Comparison of ENCODE assay signal across 22 cellular contexts in genomic region chr1:147384805-147385204, GRCh38.
DNase-seq lines count a peak whose midpoint lies in the region; ATAC-seq, FAIRE-seq and TF ChIP-seq lines count a peak whose summit lies in the region.
"Had no signal": no experiment of that assay in that cellular context is flagged by ENCODE, and none has a peak within 500 bp of the region (broad histone marks: within the 10 kb centered on the region; RNA-seq: fewer than 3 reads in every experiment).

No MANE protein-coding gene starts in this region.

- no peaks in the 10 kb centered on the region for H3K9me3 ChIP-seq in kidney (ENCODE audit: control insufficient read depth in 1 of 2, low read length in 2 of 2)
- H3K9me3 ChIP-seq: BLaER1, Caco-2 had no signal

- H3K36me3 Mint-ChIP-seq in activated CD4-positive, alpha-beta T cell treated with anti-CD3 and anti-CD28 coated beads for 36 hours (ENCODE audit: low read depth), result no peaks in the 10 kb centered on the region
- no peaks in the 10 kb centered on the region for H3K36me3 Mint-ChIP-seq in neural crest cell (ENCODE audit: low read depth)
- H3K36me3 Mint-ChIP-seq: CD4-positive, CD25-positive, alpha-beta regulatory T cell; CD8-positive, alpha-beta T cell had no signal

- TF ChIP-seq CTCF in neural crest cell (conservative IDR thresholded peaks at IDR 0.05) (no peak), kidney (IDR thresholded peaks at IDR 0.05; ENCODE audit: borderline replicate concordance, extremely low read depth, insufficient read depth) (no peak)

- no peak overlapping the region for H3K4me3 ChIP-seq in kidney (ENCODE audit: low read length in 2 of 2)
- H3K4me3 ChIP-seq: BLaER1, GM23248 had no signal

- H3K9me3 Mint-ChIP-seq in activated CD4-positive, alpha-beta T cell treated with anti-CD3 and anti-CD28 coated beads for 36 hours (ENCODE audit: low read depth), result no peaks in the 10 kb centered on the region
- H3K9me3 Mint-ChIP-seq in stimulated activated naive CD8-positive, alpha-beta T cell treated with anti-CD3 and anti-CD28 coated beads, Interleukin-15, amount 100 ng/mL, for 72 hours, result no peaks in the 10 kb centered on the region
- no peaks in the 10 kb centered on the region for H3K9me3 Mint-ChIP-seq in neural crest cell
- H3K9me3 Mint-ChIP-seq: CD4-positive, CD25-positive, alpha-beta regulatory T cell; CD8-positive, alpha-beta T cell; H9 had no signal

- no peak for DNase-seq in activated CD4-positive, alpha-beta T cell treated with anti-CD3 and anti-CD28 coated beads for 36 hours
- DNase-seq in activated CD4-positive, alpha-beta T cell treated with anti-CD3 and anti-CD28 coated beads, Interleukin-2, amount 50 U/mL, for 4 hours, result no peak
- no peak for DNase-seq in stimulated activated naive CD8-positive, alpha-beta T cell treated with anti-CD3 and anti-CD28 coated beads, Interleukin-15, amount 100 ng/mL, for 72 hours
- DNase-seq in stimulated activated naive CD8-positive, alpha-beta T cell treated with anti-CD3 and anti-CD28 coated beads, Interleukin-15, Interleukin-2, amounts not matched to agents 100 U/mL and 50 U/mL, for 24 hours, result no peak
- DNase-seq in neural crest cell (ENCODE audit: low read depth, low spot score), result no peak
- no peak for DNase-seq in kidney
- DNase-seq: Caco-2; CD4-positive, CD25-positive, alpha-beta regulatory T cell; CD8-positive, alpha-beta T cell; DMS153; DND-41; GM23248; H9 had no signal

- H3K36me3 ChIP-seq in kidney (ENCODE audit: control insufficient read depth in 1 of 2, insufficient read depth in 2 of 2, low read length in 2 of 2), result no peaks in the 10 kb centered on the region
- H3K36me3 ChIP-seq: BLaER1 had no signal

- H3K27ac Mint-ChIP-seq in activated CD4-positive, alpha-beta T cell treated with anti-CD3 and anti-CD28 coated beads for 36 hours, result no peak overlapping the region
- no peak overlapping the region for H3K27ac Mint-ChIP-seq in stimulated activated naive CD8-positive, alpha-beta T cell treated with anti-CD3 and anti-CD28 coated beads, Interleukin-15, amount 100 ng/mL, for 72 hours
- peak overlapping the region; percentile 47 for H3K27ac Mint-ChIP-seq in neural crest cell (ENCODE audit: unreplicated experiment)
- H3K27ac Mint-ChIP-seq: B cell; CD4-positive, CD25-positive, alpha-beta regulatory T cell; CD8-positive, alpha-beta T cell; H9 had no signal

- H3K27me3 Mint-ChIP-seq in activated CD4-positive, alpha-beta T cell treated with anti-CD3 and anti-CD28 coated beads for 36 hours, result peaks cover 3% of the 10 kb centered on the region
- peaks cover 23% of the 10 kb centered on the region for H3K27me3 Mint-ChIP-seq in stimulated activated naive CD8-positive, alpha-beta T cell treated with anti-CD3 and anti-CD28 coated beads, Interleukin-15, amount 100 ng/mL, for 72 hours
- no peaks in the 10 kb centered on the region for H3K27me3 Mint-ChIP-seq in neural crest cell (ENCODE audit: low read depth)

- no peaks in the 10 kb centered on the region for H3K4me1 ChIP-seq in kidney (ENCODE audit: control insufficient read depth in 1 of 2, insufficient read depth in 1 of 2, low read depth in 1 of 2, low read length in 2 of 2)
- H3K4me1 ChIP-seq: BLaER1, Caco-2 had no signal

- H3K9ac ChIP-seq in kidney (ENCODE audit: low read length in 2 of 2), result no peak overlapping the region
- H3K9ac ChIP-seq: BLaER1, GM23248 had no signal

- H3K4me3 Mint-ChIP-seq in activated CD4-positive, alpha-beta T cell treated with anti-CD3 and anti-CD28 coated beads for 36 hours, result no peak overlapping the region
- H3K4me3 Mint-ChIP-seq in stimulated activated naive CD8-positive, alpha-beta T cell treated with anti-CD3 and anti-CD28 coated beads, Interleukin-15, amount 100 ng/mL, for 72 hours, result no peak overlapping the region
- H3K4me3 Mint-ChIP-seq in neural crest cell, result no peak overlapping the region
- H3K4me3 Mint-ChIP-seq: B cell; CD4-positive, CD25-positive, alpha-beta regulatory T cell; CD8-positive, alpha-beta T cell; H9 had no signal

- CTCF ChIA-PET in activated CD4-positive, alpha-beta T cell treated with anti-CD3 and anti-CD28 coated beads for 36 hours (lab: Charles Lee), result interaction anchor here (0.5 to 0.9 kb wide), 2 partner anchors 106 to 137 kb away, joined by 3 read pairs; no protein-coding TSS in a partner anchor

- POLR2A ChIA-PET in activated CD4-positive, alpha-beta T cell treated with anti-CD3 and anti-CD28 coated beads for 36 hours (lab: Charles Lee), result no interaction called here

- intact Hi-C loops in activated CD4-positive, alpha-beta T cell treated with anti-CD3 and anti-CD28 coated beads for 36 hours (cut with DNase I, micrococcal nuclease), result no loop called here
- intact Hi-C loops in kidney (cut with DNase I), result no loop called here

- no peak overlapping the region for H3K27ac ChIP-seq in kidney (ENCODE audit: low read depth in 2 of 2, low read length in 2 of 2)
- H3K27ac ChIP-seq: 22Rv1, BLaER1, C4-2B, GM23248 had no signal

- peaks cover 4% of the 10 kb centered on the region for H3K4me1 Mint-ChIP-seq in activated CD4-positive, alpha-beta T cell treated with anti-CD3 and anti-CD28 coated beads for 36 hours
- H3K4me1 Mint-ChIP-seq in stimulated activated naive CD8-positive, alpha-beta T cell treated with anti-CD3 and anti-CD28 coated beads, Interleukin-15, amount 100 ng/mL, for 72 hours, result no peaks in the 10 kb centered on the region
- H3K4me1 Mint-ChIP-seq in neural crest cell, result peaks cover 1% of the 10 kb centered on the region
- H3K4me1 Mint-ChIP-seq: B cell; CD4-positive, CD25-positive, alpha-beta regulatory T cell had no signal

- no peak for FAIRE-seq in kidney (lab: Jason Lieb, UNC)
- FAIRE-seq: A204.1, G401.6, GM12892 had no signal

- peak; percentile 39 for ATAC-seq in activated CD4-positive, alpha-beta T cell treated with anti-CD3 and anti-CD28 coated beads for 36 hours
- peak; percentile 55 for ATAC-seq in stimulated activated naive CD8-positive, alpha-beta T cell treated with anti-CD3 and anti-CD28 coated beads, Interleukin-15, amount 100 ng/mL, for 72 hours
- no peak for ATAC-seq in stimulated activated naive CD8-positive, alpha-beta T cell treated with anti-CD3 and anti-CD28 coated beads, Interleukin-15, Interleukin-2, amounts not matched to agents 100 U/mL and 50 U/mL, for 24 hours
- no peak for ATAC-seq in GM18511 (IDR thresholded peaks at IDR 0.05; ENCODE audit: unreplicated experiment)
- ATAC-seq: CD8-positive, alpha-beta T cell; HCT116 had no signal

Comparison
In these comparisons a context has a peak if more than half of its experiments do, and no peak if none do; other contexts are left out.
1. ATAC-seq: peak in activated CD4-positive, alpha-beta T cell treated with anti-CD3 and anti-CD28 coated beads for 36 hours (single experiment) and stimulated activated naive CD8-positive, alpha-beta T cell treated with anti-CD3 and anti-CD28 coated beads, Interleukin-15, amount 100 ng/mL, for 72 hours (single experiment); none in stimulated activated naive CD8-positive, alpha-beta T cell treated with anti-CD3 and anti-CD28 coated beads, Interleukin-15, Interleukin-2, amounts not matched to agents 100 U/mL and 50 U/mL, for 24 hours (single experiment) and GM18511 (single experiment).